ENCODE assay signal across 8 cellular contexts in genomic region chr14:69685217-69685616, GRCh38.
DNase-seq lines count a peak whose midpoint lies in the region; ATAC-seq and TF ChIP-seq lines count a peak whose summit lies in the region.

No MANE protein-coding gene starts in this region.

- peaks cover 69% of the 10 kb centered on the region for H3K79me2 ChIP-seq in DOHH2 (ENCODE audit: control insufficient read depth, low read length)
- no peaks in the 10 kb centered on the region for H3K79me2 ChIP-seq in PC-3 (ENCODE audit: low read length)
- no peaks in the 10 kb centered on the region for H3K79me2 ChIP-seq in trophoblast cell (ENCODE audit: control insufficient read depth, insufficient read depth, low read length, poor library complexity)

- H3K27me3 Mint-ChIP-seq in activated naive CD8-positive, alpha-beta T cell treated with anti-CD3 and anti-CD28 coated beads, Interleukin-2, amount 50 U/mL, for 24 hours, result no peaks in the 10 kb centered on the region

- no peak overlapping the region for H4K8ac ChIP-seq in trophoblast cell (ENCODE audit: low read depth, low read length)

- no CpG with 5 or more reads among the region's 3 CpGs for WGBS in trophoblast cell (ENCODE audit: extremely low coverage, insufficient coverage, insufficient read length)
- 85 to 86% methylated on average over 3 of the region's 3 CpGs for WGBS in aorta, 2 donors

- H3K27ac ChIP-seq in DOHH2 (ENCODE audit: low read depth, low read length) (no peak overlapping the region), PC-3 (ENCODE audit: low read length) (peak overlapping the region; percentile 69), trophoblast cell (ENCODE audit: low read depth, low read length) (no peak overlapping the region), aorta (ENCODE audit: low read depth in 1 of 2, low read length in 2 of 2) (no peak overlapping the region)

- peak overlapping the region; percentile 13 for H3K4me3 Mint-ChIP-seq in activated naive CD8-positive, alpha-beta T cell treated with anti-CD3 and anti-CD28 coated beads, Interleukin-2, amount 50 U/mL, for 24 hours

- DNase-seq in PC-3 (peak; percentile 77), trophoblast cell (peak; percentile 14 to 15), SIG-M5 treated with dmso at 0.1 percent for 504 hours (lab: John Stamatoyannopoulos, UW; ENCODE audit: unreplicated experiment) (no peak), cerebellar cortex (ENCODE audit: low spot score) (no peak), aorta (no peak), amniotic stem cell (lab: John Stamatoyannopoulos, UW) (no peak)
- peak; percentile 64 for DNase-seq in activated naive CD8-positive, alpha-beta T cell treated with anti-CD3 and anti-CD28 coated beads, Interleukin-2, amount 50 U/mL, for 24 hours

- H3F3A ChIP-seq in DOHH2 (ENCODE audit: control insufficient read depth, insufficient read depth) (no peaks in the 10 kb centered on the region), PC-3 (ENCODE audit: low read length, unreplicated experiment) (no peaks in the 10 kb centered on the region)

- H3K9ac ChIP-seq in PC-3 (ENCODE audit: low read length) (peak overlapping the region; percentile 16; the same call in 1 of the 2 replicates), trophoblast cell (ENCODE audit: low read length) (no peak overlapping the region)

- no peaks in the 10 kb centered on the region for H3K9me3 Mint-ChIP-seq in activated naive CD8-positive, alpha-beta T cell treated with anti-CD3 and anti-CD28 coated beads, Interleukin-2, amount 50 U/mL, for 24 hours

- POLR2A ChIA-PET in PC-3 (lab: Charles Lee; ENCODE audit: unreplicated experiment), result no interaction called here

- H4K91ac ChIP-seq in trophoblast cell (ENCODE audit: low read depth, low read length), result no peak overlapping the region

- H3K4me1 ChIP-seq in DOHH2 (ENCODE audit: control insufficient read depth, low read length), result peaks cover 48% of the 10 kb centered on the region
- peaks cover 17% of the 10 kb centered on the region for H3K4me1 ChIP-seq in PC-3 (ENCODE audit: insufficient read depth, low read length)
- no peaks in the 10 kb centered on the region for H3K4me1 ChIP-seq in trophoblast cell (ENCODE audit: control insufficient read depth in 1 of 2, insufficient read depth in 2 of 2, low read length in 2 of 2)
- peaks cover 3 to 12% of the 10 kb centered on the region in 2 donors for H3K4me1 ChIP-seq in aorta (ENCODE audit: control insufficient read depth in 1 of 2, insufficient read depth in 2 of 2, low read length in 2 of 2)

- H3K4me3 ChIP-seq in DOHH2 (ENCODE audit: low read length) (no peak overlapping the region), PC-3 (ENCODE audit: low read length) (no peak overlapping the region), trophoblast cell (ENCODE audit: low read depth, low read length) (no peak overlapping the region), aorta (ENCODE audit: low read length in 2 of 2) (no peak overlapping the region)

- no peak overlapping the region for H3K14ac ChIP-seq in trophoblast cell (ENCODE audit: low read length)

- H2BK120ac ChIP-seq in trophoblast cell (ENCODE audit: insufficient read depth, low read length, poor library complexity), result no peak overlapping the region

- no peak overlapping the region for H2AK5ac ChIP-seq in trophoblast cell (ENCODE audit: low read length)

- TF ChIP-seq CTCF in DOHH2 (IDR thresholded peaks at IDR 0.05; ENCODE audit: low read depth, low read length, poor library complexity, severe bottlenecking), result no peak
- TF ChIP-seq CTCF in PC-3 (conservative IDR thresholded peaks at IDR 0.05; ENCODE audit: low read depth, low read length), result no peak

- H4K12ac ChIP-seq in trophoblast cell (ENCODE audit: low read depth, low read length), result no peak overlapping the region

- H3K27ac Mint-ChIP-seq in activated naive CD8-positive, alpha-beta T cell treated with anti-CD3 and anti-CD28 coated beads, Interleukin-2, amount 50 U/mL, for 24 hours, result peak overlapping the region; percentile 89

- intact Hi-C loops in PC-3 (cut with micrococcal nuclease), result no loop called here
- intact Hi-C loops in aorta (cut with DNase I), result no loop called here

- 0 out of 2 replicates have a peak, but pooled peaks cover 8% of the 10 kb centered on the region for H3K36me3 ChIP-seq in DOHH2 (ENCODE audit: control insufficient read depth, low read length)
- H3K36me3 ChIP-seq in PC-3 (ENCODE audit: low read depth, low read length), result no peaks in the 10 kb centered on the region
- H3K36me3 ChIP-seq in trophoblast cell (ENCODE audit: control insufficient read depth in 1 of 2, insufficient read depth in 2 of 2, low read length in 2 of 2), result no peaks in the 10 kb centered on the region
- H3K36me3 ChIP-seq in aorta (ENCODE audit: control insufficient read depth in 1 of 2, insufficient read depth in 2 of 2, low read length in 1 of 2), result no peaks in the 10 kb centered on the region

- peak; percentile 90 for ATAC-seq in PC-3
- ATAC-seq in activated naive CD8-positive, alpha-beta T cell treated with anti-CD3 and anti-CD28 coated beads, Interleukin-2, amount 50 U/mL, for 24 hours, result peak; percentile 97
- no peak for ATAC-seq in aorta (ENCODE audit: low FRiP score)

- H3K18ac ChIP-seq in trophoblast cell (ENCODE audit: low read length), result no peak overlapping the region

- no peaks in the 10 kb centered on the region for H3K79me1 ChIP-seq in trophoblast cell (ENCODE audit: low read length)

- no peak overlapping the region for H2BK5ac ChIP-seq in trophoblast cell (ENCODE audit: low read depth, low read length, poor library complexity)

- peaks cover 75% of the 10 kb centered on the region for H3K4me1 Mint-ChIP-seq in activated naive CD8-positive, alpha-beta T cell treated with anti-CD3 and anti-CD28 coated beads, Interleukin-2, amount 50 U/mL, for 24 hours

- H4K20me1 ChIP-seq in DOHH2 (ENCODE audit: control insufficient read depth, insufficient read depth, low read depth, low read length), result peaks cover 4% of the 10 kb centered on the region; the same call in 1 of the 2 replicates
- no peaks in the 10 kb centered on the region for H4K20me1 ChIP-seq in PC-3 (ENCODE audit: low read length)

- H2AFZ ChIP-seq in PC-3 (ENCODE audit: low read length) (0 out of 2 replicates have a peak overlapping the region, but pooled peaks have one; percentile 8), trophoblast cell (ENCODE audit: insufficient read depth, low read length, poor library complexity) (no peak overlapping the region)

- CTCF ChIA-PET in PC-3 (lab: Charles Lee), result interaction anchor here (0.6 kb wide), 1 partner anchor 77 kb away, joined by 4 read pairs; no protein-coding TSS in a partner anchor

- H2BK12ac ChIP-seq in trophoblast cell (ENCODE audit: low read length), result no peak overlapping the region

- no peak overlapping the region for H3K4ac ChIP-seq in trophoblast cell (ENCODE audit: low read depth, low read length)

- H3K9me2 ChIP-seq in DOHH2 (replicated peaks; ENCODE audit: control insufficient read depth, low read length), result no peaks in the 10 kb centered on the region
- no peaks in the 10 kb centered on the region for H3K9me2 ChIP-seq in PC-3 (replicated peaks; ENCODE audit: low read length)

- peak overlapping the region; percentile 27 for H3K4me2 ChIP-seq in DOHH2 (ENCODE audit: low read length)
- peak overlapping the region; percentile 45 for H3K4me2 ChIP-seq in PC-3 (ENCODE audit: low read length)
- H3K4me2 ChIP-seq in trophoblast cell (ENCODE audit: low read length), result no peak overlapping the region

- H3K27me3 ChIP-seq in DOHH2 (ENCODE audit: control insufficient read depth, low read length) (no peaks in the 10 kb centered on the region), PC-3 (ENCODE audit: low read length) (no peaks in the 10 kb centered on the region), trophoblast cell (ENCODE audit: insufficient read depth, low read length) (no peaks in the 10 kb centered on the region), aorta (ENCODE audit: control insufficient read depth in 1 of 2, insufficient read depth in 2 of 2, low read length in 1 of 2) (no peaks in the 10 kb centered on the region)

- BruUV-seq in PC-3 (replicated peaks; lab: Mats Ljungman, UMichigan), result no TSS peak

- H3K36me3 Mint-ChIP-seq in activated naive CD8-positive, alpha-beta T cell treated with anti-CD3 and anti-CD28 coated beads, Interleukin-2, amount 50 U/mL, for 24 hours (ENCODE audit: low read depth), result peaks cover 14% of the 10 kb centered on the region

- no peak overlapping the region for H3K23ac ChIP-seq in trophoblast cell (ENCODE audit: low read length)

- H3K9me3 ChIP-seq in DOHH2 (ENCODE audit: control insufficient read depth, insufficient read depth, low read length), result no peaks in the 10 kb centered on the region
- no peaks in the 10 kb centered on the region for H3K9me3 ChIP-seq in PC-3 (ENCODE audit: low read length)
- no peaks in the 10 kb centered on the region for H3K9me3 ChIP-seq in trophoblast cell (ENCODE audit: insufficient read depth, low read depth, low read length)
- no peaks in the 10 kb centered on the region for H3K9me3 ChIP-seq in aorta (ENCODE audit: control insufficient read depth, low read length)

Comparison
In these comparisons a context has a peak if more than half of its experiments do, and no peak if none do; other contexts are left out.
1. DNase-seq: peak in PC-3 (single experiment), activated naive CD8-positive, alpha-beta T cell treated with anti-CD3 and anti-CD28 coated beads, Interleukin-2, amount 50 U/mL, for 24 hours (single experiment) and trophoblast cell (2 of 2); none in SIG-M5 treated with dmso at 0.1 percent for 504 hours (single experiment), cerebellar cortex (single experiment), aorta (0 of 2) and amniotic stem cell (single experiment).